20 cellular contexts compared by ENCODE assay signal in genomic region chr17:3958200-3958599, GRCh38. TPM values are rescaled to one million over a fixed set of nuclear protein-coding genes. Genes with fewer than 3 reads are reported as not detected.
"Had no signal": no experiment of that assay in that cellular context is flagged by ENCODE, and none has a peak within 500 bp of the region (broad histone marks: within the 10 kb centered on the region; RNA-seq: fewer than 3 reads in every experiment).

No MANE protein-coding gene starts in this region.

- H3K27me3 Mint-ChIP-seq: activated naive CD8-positive, alpha-beta T cell treated with anti-CD3 and anti-CD28 coated beads, Interleukin-2, amount 10 ng/mL, durations not matched to agents 7 days and 5 days; natural killer cell treated with Interleukin-12 subunit alpha and Interleukin-12 subunit beta and Interleukin-15 and Interleukin-18, amount 100 ng/mL, for 72 hours; T-helper 17 cell had no signal

- H3K9me3 Mint-ChIP-seq: activated naive CD8-positive, alpha-beta T cell treated with anti-CD3 and anti-CD28 coated beads, Interleukin-2, amount 10 ng/mL, durations not matched to agents 7 days and 5 days; natural killer cell treated with Interleukin-12 subunit alpha and Interleukin-12 subunit beta and Interleukin-15 and Interleukin-18, amount 100 ng/mL, for 72 hours had no signal

- H3K36me3 Mint-ChIP-seq: natural killer cell treated with Interleukin-12 subunit alpha and Interleukin-12 subunit beta and Interleukin-15 and Interleukin-18, amount 100 ng/mL, for 72 hours had no signal

- DNase-seq: activated CD4-positive, CD25-positive, alpha-beta regulatory T cell; activated effector memory CD4-positive, alpha-beta T cell treated with Interleukin-2 at 50 U/mL for 16 hours; activated naive CD8-positive, alpha-beta T cell treated with anti-CD3 and anti-CD28 coated beads, Interleukin-2, amount 10 ng/mL, durations not matched to agents 7 days and 5 days; anterior cingulate cortex; cerebellar nuclear complex; dermis blood vessel endothelial cell; left cardiac atrium; mucosa of descending colon; psoas muscle; spleen; stimulated activated CD4-positive, alpha-beta T cell treated with anti-CD3 and anti-CD28 coated beads, Interleukin-1b, Interleukin-23, amount 100 ng/mL, for 48 hours; stimulated activated naive CD4-positive, alpha-beta T cell; T-helper 17 cell; trophoblast cell had no signal

- H3K27ac ChIP-seq: psoas muscle had no signal

- H3K9me3 ChIP-seq: mucosa of descending colon, psoas muscle, spleen had no signal

- H3K4me3 ChIP-seq: lung, mucosa of descending colon, psoas muscle had no signal

- H3K4me3 Mint-ChIP-seq: activated naive CD8-positive, alpha-beta T cell treated with anti-CD3 and anti-CD28 coated beads, Interleukin-2, amount 10 ng/mL, durations not matched to agents 7 days and 5 days; natural killer cell treated with Interleukin-12 subunit alpha and Interleukin-12 subunit beta and Interleukin-15 and Interleukin-18, amount 100 ng/mL, for 72 hours; T-helper 17 cell had no signal

- ATAC-seq: left cardiac atrium; mucosa of descending colon; natural killer cell treated with Interleukin-12 subunit alpha and Interleukin-12 subunit beta and Interleukin-15 and Interleukin-18, amount 100 ng/mL, for 72 hours; psoas muscle; sciatic nerve; T-helper 17 cell had no signal

RNA-seq across cellular contexts. Expression of gene ATP2A3, which starts 6.0 kb away (rescaled TPM):
- total RNA-seq: dermis blood vessel endothelial cell had no signal

RNA-seq across cellular contexts. Expression of gene P2RX1, which starts 41.9 kb away (rescaled TPM):
- total RNA-seq: dermis blood vessel endothelial cell, epithelial cell of proximal tubule, glomerular endothelial cell, osteoblast had no signal
